9 cellular contexts compared by ENCODE assay signal in genomic region chr5:107812570-107813141, GRCh38.
DNase-seq lines count a peak whose midpoint lies in the region; ATAC-seq lines count a peak whose summit lies in the region.
"Had no signal": no experiment of that assay in that cellular context is flagged by ENCODE, and none has a peak within 500 bp of the region (broad histone marks: within the 10 kb centered on the region; RNA-seq: fewer than 3 reads in every experiment).

No MANE protein-coding gene starts in this region.

- peak; percentile 64 for DNase-seq in DMS 273 (lab: John Stamatoyannopoulos, UW; ENCODE audit: unreplicated experiment)
- peak; percentile 53 for DNase-seq in fibroblast of gingiva (ENCODE audit: low read depth)
- DNase-seq in stimulated activated CD4-positive, alpha-beta T cell treated with anti-CD3 and anti-CD28 coated beads, Interleukin-4, amount 100 ng/mL, for 24 hours, result no peak
- no peak for DNase-seq in NCI-H774 (lab: John Stamatoyannopoulos, UW)
- no peak for DNase-seq in NCI-H1092 treated with DMSO at 0.1 percent for 48 hours (lab: John Stamatoyannopoulos, UW)
- DNase-seq in activated CD8-positive, alpha-beta memory T cell treated with anti-CD3 and anti-CD28 coated beads, Interleukin-2, amount 50 U/mL, for 48 hours, result no peak
- DNase-seq: activated gamma-delta T cell had no signal

- ATAC-seq in GM21381 (IDR thresholded peaks at IDR 0.05; ENCODE audit: unreplicated experiment) (peak; percentile 67), HG03460 (IDR thresholded peaks at IDR 0.05; ENCODE audit: unreplicated experiment) (peak; percentile 68)

Comparison
In these comparisons a context has a peak if more than half of its experiments do, and no peak if none do; other contexts are left out.
1. DNase-seq: peak in DMS 273 (single experiment) and fibroblast of gingiva (single experiment); none in stimulated activated CD4-positive, alpha-beta T cell treated with anti-CD3 and anti-CD28 coated beads, Interleukin-4, amount 100 ng/mL, for 24 hours (single experiment), NCI-H774 (single experiment), NCI-H1092 treated with DMSO at 0.1 percent for 48 hours (single experiment) and activated CD8-positive, alpha-beta memory T cell treated with anti-CD3 and anti-CD28 coated beads, Interleukin-2, amount 50 U/mL, for 48 hours (single experiment).